Comparison of ENCODE assay signal across 1 cellular context in the genomic region with DNA sequence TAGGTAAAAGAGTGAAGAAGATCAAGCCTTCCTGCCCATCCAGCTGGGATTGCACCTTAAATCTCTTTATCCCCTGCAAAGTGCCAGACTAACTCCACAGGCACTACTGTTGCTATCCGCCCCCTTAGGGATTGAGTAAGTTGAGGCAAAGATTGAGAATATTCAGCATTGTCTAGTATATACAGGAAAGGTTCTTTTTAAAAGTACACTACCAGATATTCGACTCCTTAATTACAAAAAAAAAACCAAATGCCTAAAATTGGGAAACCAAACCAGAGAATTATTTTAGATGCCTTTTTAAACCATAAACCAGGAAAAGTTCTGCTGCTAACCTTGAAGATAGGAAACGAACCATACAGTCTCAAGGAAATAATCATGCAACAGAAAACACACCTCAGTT.
TF ChIP-seq lines count a peak whose summit lies in the region.

No MANE protein-coding gene starts in this region.

TF ChIP-seq in SK-N-SH, 30 proteins besides CTCF, POLR2A, EP300 and RAD21 (continued from another document):
- TF ChIP-seq, protein P1, sequence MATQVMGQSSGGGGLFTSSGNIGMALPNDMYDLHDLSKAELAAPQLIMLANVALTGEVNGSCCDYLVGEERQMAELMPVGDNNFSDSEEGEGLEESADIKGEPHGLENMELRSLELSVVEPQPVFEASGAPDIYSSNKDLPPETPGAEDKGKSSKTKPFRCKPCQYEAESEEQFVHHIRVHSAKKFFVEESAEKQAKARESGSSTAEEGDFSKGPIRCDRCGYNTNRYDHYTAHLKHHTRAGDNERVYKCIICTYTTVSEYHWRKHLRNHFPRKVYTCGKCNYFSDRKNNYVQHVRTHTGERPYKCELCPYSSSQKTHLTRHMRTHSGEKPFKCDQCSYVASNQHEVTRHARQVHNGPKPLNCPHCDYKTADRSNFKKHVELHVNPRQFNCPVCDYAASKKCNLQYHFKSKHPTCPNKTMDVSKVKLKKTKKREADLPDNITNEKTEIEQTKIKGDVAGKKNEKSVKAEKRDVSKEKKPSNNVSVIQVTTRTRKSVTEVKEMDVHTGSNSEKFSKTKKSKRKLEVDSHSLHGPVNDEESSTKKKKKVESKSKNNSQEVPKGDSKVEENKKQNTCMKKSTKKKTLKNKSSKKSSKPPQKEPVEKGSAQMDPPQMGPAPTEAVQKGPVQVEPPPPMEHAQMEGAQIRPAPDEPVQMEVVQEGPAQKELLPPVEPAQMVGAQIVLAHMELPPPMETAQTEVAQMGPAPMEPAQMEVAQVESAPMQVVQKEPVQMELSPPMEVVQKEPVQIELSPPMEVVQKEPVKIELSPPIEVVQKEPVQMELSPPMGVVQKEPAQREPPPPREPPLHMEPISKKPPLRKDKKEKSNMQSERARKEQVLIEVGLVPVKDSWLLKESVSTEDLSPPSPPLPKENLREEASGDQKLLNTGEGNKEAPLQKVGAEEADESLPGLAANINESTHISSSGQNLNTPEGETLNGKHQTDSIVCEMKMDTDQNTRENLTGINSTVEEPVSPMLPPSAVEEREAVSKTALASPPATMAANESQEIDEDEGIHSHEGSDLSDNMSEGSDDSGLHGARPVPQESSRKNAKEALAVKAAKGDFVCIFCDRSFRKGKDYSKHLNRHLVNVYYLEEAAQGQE (IDR thresholded peaks at IDR 0.05; ENCODE audit: low read depth, low read length), result no peak
- TF ChIP-seq GATA2 (CRISPR knock-in tag; IDR thresholded peaks at IDR 0.05) (no peak), TAF1 (IDR thresholded peaks at IDR 0.05; ENCODE audit: borderline replicate concordance, low read depth, low read length) (no peak)
